13 cellular contexts compared by ENCODE assay signal in the genomic region with DNA sequence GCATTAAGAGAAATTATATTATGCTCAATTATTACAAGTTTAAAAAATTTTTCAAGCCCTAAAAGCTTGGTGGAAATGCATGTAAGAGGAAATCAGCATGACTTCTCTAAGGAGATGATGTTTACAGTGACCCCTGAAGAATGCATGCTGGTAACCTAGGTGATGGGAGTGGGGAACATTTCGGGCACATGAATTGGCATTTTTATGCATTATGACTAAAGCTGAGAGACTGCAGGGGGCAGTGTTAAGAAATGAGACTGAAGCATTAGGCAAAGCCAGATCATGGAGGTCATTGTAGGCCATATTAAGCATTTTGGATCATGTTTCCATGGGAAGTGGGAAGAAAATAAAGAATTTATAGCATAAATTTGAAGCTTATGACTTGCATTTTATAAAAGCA.
DNase-seq lines count a peak whose midpoint lies in the region; ATAC-seq, FAIRE-seq and TF ChIP-seq lines count a peak whose summit lies in the region.
"Had no signal": no experiment of that assay in that cellular context is flagged by ENCODE, and none has a peak within 500 bp of the region (broad histone marks: within the 10 kb centered on the region; RNA-seq: fewer than 3 reads in every experiment).

No MANE protein-coding gene starts in this region.

- peak overlapping the region; percentile 75; the same call in 1 of the 2 replicates for H3K4ac ChIP-seq in IMR-90 (ENCODE audit: low read depth, low read length)

- ATAC-seq in IMR-90 (ENCODE audit: low read depth) (peak; percentile 25; the same call in 1 of the 2 replicates), GM12878 (peak; percentile 61; the same call in 2 of the 3 replicates)
- ATAC-seq: activated CD8-positive, alpha-beta memory T cell treated with anti-CD3 and anti-CD28 coated beads, Interleukin-2, amount 10 ng/mL, durations not matched to agents 7 days and 5 days had no signal

- H3K27me3 ChIP-seq in IMR-90 (ENCODE audit: control insufficient read depth, insufficient read depth, low read length) (no peaks in the 10 kb centered on the region), GM12878 (replicated peaks in 1 of 2; ENCODE audit: control insufficient read depth in 2 of 2, insufficient read depth in 2 of 2, low read length in 1 of 2) (no peaks in the 10 kb centered on the region)
- H3K27me3 ChIP-seq: left lung had no signal

- H3K9me3 Mint-ChIP-seq in immature natural killer cell, result no peaks in the 10 kb centered on the region

- no peak overlapping the region for H3K27ac Mint-ChIP-seq in immature natural killer cell
- H3K27ac Mint-ChIP-seq: activated CD8-positive, alpha-beta memory T cell treated with anti-CD3 and anti-CD28 coated beads, Interleukin-2, amount 10 ng/mL, durations not matched to agents 7 days and 5 days had no signal

- H3K4me2 ChIP-seq in IMR-90 (ENCODE audit: low read depth, low read length) (peak overlapping the region; percentile 53; the same call in 1 of the 2 replicates), GM12878 (ENCODE audit: control insufficient read depth, insufficient read depth) (no peak overlapping the region)

- H3K36me3 ChIP-seq in IMR-90 (ENCODE audit: control insufficient read depth, insufficient read depth, low read length) (no peaks in the 10 kb centered on the region), GM12878 (ENCODE audit: control insufficient read depth in 2 of 2, insufficient read depth in 2 of 2, low read length in 1 of 2) (no peaks in the 10 kb centered on the region)
- H3K36me3 ChIP-seq: left lung had no signal

- no peak overlapping the region for H2AK9ac ChIP-seq in IMR-90 (replicated peaks; ENCODE audit: low read depth, low read length, poor library complexity)

- RAD21 ChIA-PET in GM12878 (lab: Charles Lee; ENCODE audit: unreplicated experiment), result interaction anchor here (1.2 kb wide), 2 partner anchors 75 to 241 kb away, joined by 3 to 4 read pairs; no protein-coding TSS in a partner anchor

- H2AFZ ChIP-seq in IMR-90 (replicated peaks; ENCODE audit: low read length, poor library complexity), result no peak overlapping the region
- no peak overlapping the region for H2AFZ ChIP-seq in GM12878 (ENCODE audit: control insufficient read depth, low read depth, low read length)

- H3K4me1 ChIP-seq in IMR-90 (ENCODE audit: control insufficient read depth, insufficient read depth, low read length), result peaks cover 6% of the 10 kb centered on the region; the same call in 1 of the 2 replicates
- H3K4me1 ChIP-seq in GM12878 (ENCODE audit: control insufficient read depth, insufficient read depth, low read length), result no peaks in the 10 kb centered on the region

- H2BK5ac ChIP-seq in IMR-90 (ENCODE audit: low read depth, low read length, poor library complexity, severe bottlenecking), result peak overlapping the region; percentile 69

- H3K27ac ChIP-seq in IMR-90 (ENCODE audit: insufficient read depth, low read length) (no peak overlapping the region), GM12878 (ENCODE audit: control insufficient read depth, insufficient read depth) (no peak overlapping the region)

- H3K79me2 ChIP-seq in GM12878 (ENCODE audit: control insufficient read depth, insufficient read depth, low read length), result no peaks in the 10 kb centered on the region

- H3K56ac ChIP-seq in IMR-90 (ENCODE audit: extremely low read depth, insufficient read depth, low read length), result no peak overlapping the region

- peak overlapping the region; percentile 77; the same call in 1 of the 2 replicates for H3K18ac ChIP-seq in IMR-90 (ENCODE audit: low read depth, low read length)

- H4K20me1 ChIP-seq in IMR-90 (ENCODE audit: insufficient read depth, low read length) (no peaks in the 10 kb centered on the region), GM12878 (ENCODE audit: control insufficient read depth, insufficient read depth) (no peaks in the 10 kb centered on the region)

- peaks cover 0 to 5% (median 0%) of the 10 kb centered on the region in 3 donors for H3K27me3 Mint-ChIP-seq in immature natural killer cell (ENCODE audit: low read depth in 3 of 3)
- H3K27me3 Mint-ChIP-seq: activated CD8-positive, alpha-beta memory T cell treated with anti-CD3 and anti-CD28 coated beads, Interleukin-2, amount 10 ng/mL, durations not matched to agents 7 days and 5 days had no signal

- FAIRE-seq in GM12878 (lab: Jason Lieb, UNC), result no peak
- FAIRE-seq: colon had no signal

- H4K5ac ChIP-seq in IMR-90 (ENCODE audit: low read depth, low read length), result no peak overlapping the region

- SMC1A ChIA-PET in GM12878 (lab: Charles Lee; ENCODE audit: uncharacterized antibody, unreplicated experiment), result interaction anchor here (0.7 to 1.7 kb wide), 10 partner anchors 8 to 496 kb away, joined by 3 to 9 read pairs (median 4); no protein-coding TSS in a partner anchor

- CTCF ChIA-PET in IMR-90 (lab: Yijun Ruan, JAX), result interaction anchor here (0.7 to 1.4 kb wide), 4 partner anchors 8 to 951 kb away, joined by 3 to 6 read pairs (median 4); partner anchors contain the start of gene FAT4
- CTCF ChIA-PET in GM12878 (lab: Yijun Ruan, JAX), result interaction anchor here (0.9 to 3.2 kb wide), 10 partner anchors 10 to 868 kb away, joined by 3 to 17 read pairs (median 4); no protein-coding TSS in a partner anchor

- no peak overlapping the region for H4K91ac ChIP-seq in IMR-90 (ENCODE audit: insufficient read depth, low read depth, low read length)

- H3K4me3 ChIP-seq in IMR-90 (ENCODE audit: insufficient read depth, low read depth, low read length) (no peak overlapping the region), GM12878 (no peak overlapping the region)
- H3K4me3 ChIP-seq: left lung had no signal

- DNase-seq in AG20443 (ENCODE audit: low spot score) (peak; percentile 9), IMR-90 (peak; percentile 52), GM12878 (ENCODE audit: low read depth, low spot score) (no peak), iPS-NIHi7 (ENCODE audit: extremely low spot score) (peak; percentile 12), UCSD-AML1 (lab: John Stamatoyannopoulos, UW; ENCODE audit: unreplicated experiment) (no peak), hippocampal formation (lab: John Stamatoyannopoulos, UW) (no peak), immature natural killer cell (no peak)
- no peak for DNase-seq in stimulated activated CD4-positive, alpha-beta T cell treated with anti-CD3 and anti-CD28 coated beads, Interleukin-12 subunit alpha, Interleukin-12 subunit beta, amount 100 ng/mL, for 4 hours
- DNase-seq: activated CD8-positive, alpha-beta memory T cell treated with anti-CD3 and anti-CD28 coated beads, Interleukin-2, amount 10 ng/mL, durations not matched to agents 7 days and 5 days; left lung; SHP77 treated with DMSO at 0.1 percent for 48 hours; substantia nigra had no signal

- TF ChIP-seq POLR2A in IMR-90 (IDR thresholded peaks at IDR 0.05; ENCODE audit: low read depth, low read length) (no peak), GM12878 (IDR thresholded peaks at IDR 0.05; ENCODE audit: low read depth, low read length) (no peak)

- TF ChIP-seq EP300 in GM12878 (IDR thresholded peaks at IDR 0.05; ENCODE audit: borderline replicate concordance in 1 of 2, control insufficient read depth in 1 of 2, low read depth in 2 of 2, low read length in 2 of 2), result no peak

- 0 out of 2 replicates have a peak overlapping the region, but pooled peaks have one; percentile 12 for H2BK120ac ChIP-seq in IMR-90 (ENCODE audit: low read depth, low read length)

- H2BK20ac ChIP-seq in IMR-90 (ENCODE audit: low read depth, low read length), result peak overlapping the region; percentile 61

- no peak overlapping the region for H3K4me3 Mint-ChIP-seq in immature natural killer cell
- H3K4me3 Mint-ChIP-seq: activated CD8-positive, alpha-beta memory T cell treated with anti-CD3 and anti-CD28 coated beads, Interleukin-2, amount 10 ng/mL, durations not matched to agents 7 days and 5 days had no signal

- no peak overlapping the region for H3K23ac ChIP-seq in IMR-90 (ENCODE audit: low read depth, low read length)

- WGBS in IMR-90 (ENCODE audit: extremely low coverage in 2 of 2, insufficient read length in 1 of 2), 2 experiments, result no CpG with 5 or more reads among the region's 1 CpG
- WGBS in GM12878 (ENCODE audit: insufficient coverage, insufficient replicate concordance, low lambda C conversion rate, missing lambda C conversion rate), result 0% methylated on average over 1 of the region's 1 CpG

- no peaks in the 10 kb centered on the region for H3K36me3 Mint-ChIP-seq in immature natural killer cell
- H3K36me3 Mint-ChIP-seq: activated CD8-positive, alpha-beta memory T cell treated with anti-CD3 and anti-CD28 coated beads, Interleukin-2, amount 10 ng/mL, durations not matched to agents 7 days and 5 days had no signal

- no peak overlapping the region for H4K8ac ChIP-seq in IMR-90 (ENCODE audit: low read depth in 2 of 2, low read length in 2 of 2)

- POLR2A ChIA-PET in IMR-90 (lab: Charles Lee; ENCODE audit: unreplicated experiment), result no interaction called here
- POLR2A ChIA-PET in GM12878 (lab: Charles Lee), result no interaction called here

- no peaks in the 10 kb centered on the region for H3K9me1 ChIP-seq in IMR-90 (ENCODE audit: insufficient read depth, low read length)

- TF ChIP-seq CTCF in IMR-90 (conservative IDR thresholded peaks at IDR 0.05; ENCODE audit: low read depth, low read length), result no peak
- peak in 1 of 3 experiments; percentile 21; a peak in 1 of 6 replicates for TF ChIP-seq CTCF in GM12878 (IDR thresholded peaks at IDR 0.05 in 2 of 3, conservative IDR thresholded peaks at IDR 0.05 in 1 of 3; ENCODE audit: control insufficient read depth in 2 of 3, extremely low read depth in 1 of 3, insufficient read depth in 1 of 3, low read depth in 3 of 3, low read length in 3 of 3)

- H3K9ac ChIP-seq in IMR-90 (ENCODE audit: low read depth, low read length) (no peak overlapping the region), GM12878 (ENCODE audit: control insufficient read depth, insufficient read depth, low read length) (no peak overlapping the region)

- intact Hi-C loops in IMR-90 (cut with micrococcal nuclease) (no loop called here), GM12878 (cut with micrococcal nuclease; ENCODE audit: unreplicated experiment) (no loop called here)

- BruUV-seq in IMR-90 (replicated peaks; lab: Mats Ljungman, UMichigan), result no TSS peak
- BruUV-seq in GM12878 (replicated peaks; lab: Mats Ljungman, UMichigan), result no TSS peak

- TF ChIP-seq RAD21 in IMR-90 (IDR thresholded peaks at IDR 0.05; ENCODE audit: low read length) (no peak), GM12878 (IDR thresholded peaks at IDR 0.05; ENCODE audit: insufficient read depth, low read depth, low read length) (no peak)

- H3K79me1 ChIP-seq in IMR-90 (ENCODE audit: low read depth in 1 of 2, low read length in 2 of 2), result no peaks in the 10 kb centered on the region

- no peak overlapping the region for H2BK15ac ChIP-seq in IMR-90 (ENCODE audit: low read depth, low read length)

- H2AK5ac ChIP-seq in IMR-90 (ENCODE audit: low read depth, low read length), result no peak overlapping the region

- no peaks in the 10 kb centered on the region for H3K4me1 Mint-ChIP-seq in immature natural killer cell
- H3K4me1 Mint-ChIP-seq: activated CD8-positive, alpha-beta memory T cell treated with anti-CD3 and anti-CD28 coated beads, Interleukin-2, amount 10 ng/mL, durations not matched to agents 7 days and 5 days had no signal

- dilution Hi-C loops in IMR-90 (cut with HindIII; ENCODE audit: low sequenced_read_pairs, unreplicated experiment), result no loop called here

- H3K9me3 ChIP-seq in IMR-90 (ENCODE audit: control insufficient read depth, insufficient read depth, low read length) (no peaks in the 10 kb centered on the region), GM12878 (replicated peaks; ENCODE audit: control insufficient read depth, insufficient read depth, low read length) (no peaks in the 10 kb centered on the region)
- H3K9me3 ChIP-seq: left lung had no signal

- H3K14ac ChIP-seq in IMR-90 (replicated peaks; ENCODE audit: low read depth, low read length), result no peak overlapping the region; the same call in 1 of the 2 replicates

- in situ Hi-C loops in IMR-90 (cut with MboI; ENCODE audit: low sequenced_read_pairs), result no loop called here
- in situ Hi-C loops in GM12878 (cut with MboI), result no loop called here

Comparison
In these comparisons a context has a peak if more than half of its experiments do, and no peak if none do; other contexts are left out.
1. DNase-seq: peak in AG20443 (single experiment), IMR-90 (single experiment) and iPS-NIHi7 (single experiment); none in GM12878 (single experiment), UCSD-AML1 (single experiment), hippocampal formation (0 of 2), immature natural killer cell (0 of 3) and stimulated activated CD4-positive, alpha-beta T cell treated with anti-CD3 and anti-CD28 coated beads, Interleukin-12 subunit alpha, Interleukin-12 subunit beta, amount 100 ng/mL, for 4 hours (single experiment).